9 cellular contexts compared by ENCODE assay signal in genomic region chr18:51153659-51154371, GRCh38.
DNase-seq lines count a peak whose midpoint lies in the region; ATAC-seq and TF ChIP-seq lines count a peak whose summit lies in the region.
"Had no signal": no experiment of that assay in that cellular context is flagged by ENCODE, and none has a peak within 500 bp of the region (broad histone marks: within the 10 kb centered on the region; RNA-seq: fewer than 3 reads in every experiment).

No MANE protein-coding gene starts in this region.

- H3K36me3 ChIP-seq in Loucy (ENCODE audit: insufficient read depth, low read length): no peaks in the 10 kb centered on the region
- H3K36me3 ChIP-seq: right lobe of liver had no signal

- POLR2A ChIA-PET in GM10248 (lab: Yijun Ruan, JAX): no interaction called here

- peak overlapping the region; percentile 80 for H3K4me2 ChIP-seq in Loucy (ENCODE audit: low read depth, low read length, poor library complexity, severe bottlenecking)

- no peaks in the 10 kb centered on the region for H3K9me3 ChIP-seq in Loucy (ENCODE audit: insufficient read depth, low read depth, low read length)
- H3K9me3 ChIP-seq: right lobe of liver had no signal

- H3K27me3 ChIP-seq in Loucy (ENCODE audit: insufficient read depth, low read length, poor library complexity, severe bottlenecking): no peaks in the 10 kb centered on the region
- H3K27me3 ChIP-seq: right lobe of liver had no signal

- TF ChIP-seq CTCF in GM10248 (IDR thresholded peaks at IDR 0.05; ENCODE audit: control extremely low read depth, extremely low read depth, low read depth, missing control alignments): no peak
- TF ChIP-seq CTCF in Loucy (conservative IDR thresholded peaks at IDR 0.05; ENCODE audit: low read length): no peak

- 0 out of 2 replicates have a peak, but pooled peaks cover 3% of the 10 kb centered on the region for H3F3A ChIP-seq in Loucy (ENCODE audit: low read depth)

- ATAC-seq in GM21529 (IDR thresholded peaks at IDR 0.05; ENCODE audit: unreplicated experiment): peak; percentile 75

- H3K79me2 ChIP-seq in Loucy (ENCODE audit: insufficient read depth, low read length): no peaks in the 10 kb centered on the region

- DNase-seq in GM10248 (ENCODE audit: extremely low spot score) (peak; percentile 72), NCI-H1048 (lab: John Stamatoyannopoulos, UW) (no peak), NCI-H2081 treated with DMSO at 0.1 percent for 48 hours (lab: John Stamatoyannopoulos, UW) (no peak), NCI-H1417 (lab: John Stamatoyannopoulos, UW) (no peak)
- peak; percentile 53 for DNase-seq in activated naive CD4-positive, alpha-beta T cell treated with Interleukin-2 at 50 U/mL for 16 hours
- peak; percentile 43 to 53 for DNase-seq in stimulated activated CD8-positive, alpha-beta memory T cell treated with anti-CD3 and anti-CD28 coated beads, Interleukin-2, amount 100 ng/mL, for 48 hours (ENCODE audit: low read depth in 2 of 2)
- DNase-seq: right lobe of liver had no signal

- peak overlapping the region; percentile 79 for H2AFZ ChIP-seq in Loucy (ENCODE audit: low read length)

- peaks cover 36% of the 10 kb centered on the region for H3K4me1 ChIP-seq in Loucy (ENCODE audit: insufficient read depth, low read length, poor library complexity, severe bottlenecking)

- H4K20me1 ChIP-seq in Loucy (ENCODE audit: insufficient read depth, low read length, poor library complexity, severe bottlenecking): no peaks in the 10 kb centered on the region

- peak overlapping the region; percentile 74 for H3K4me3 ChIP-seq in Loucy (ENCODE audit: low read length, poor library complexity, severe bottlenecking)
- H3K4me3 ChIP-seq: right lobe of liver had no signal

- H3K9me2 ChIP-seq in Loucy (replicated peaks; ENCODE audit: low read depth, low read length): no peaks in the 10 kb centered on the region

- CTCF ChIA-PET in GM10248 (lab: Yijun Ruan, JAX): interaction anchor here (0.8 to 1.6 kb wide), 3 partner anchors 13 to 192 kb away, joined by 3 to 4 read pairs (median 3); no protein-coding TSS in a partner anchor

- peak overlapping the region; percentile 71 for H3K9ac ChIP-seq in Loucy (ENCODE audit: low read depth, low read length, poor library complexity, severe bottlenecking)

Comparison
In these comparisons a context has a peak if more than half of its experiments do, and no peak if none do; other contexts are left out.
1. DNase-seq: peak in GM10248 (single experiment), activated naive CD4-positive, alpha-beta T cell treated with Interleukin-2 at 50 U/mL for 16 hours (single experiment) and stimulated activated CD8-positive, alpha-beta memory T cell treated with anti-CD3 and anti-CD28 coated beads, Interleukin-2, amount 100 ng/mL, for 48 hours (2 of 2); none in NCI-H1048 (single experiment), NCI-H2081 treated with DMSO at 0.1 percent for 48 hours (single experiment) and NCI-H1417 (0 of 3).